ENCODE assay signal across 9 cellular contexts in genomic region chr5:160260881-160261815, GRCh38. TPM values are rescaled to one million over a fixed set of nuclear protein-coding genes. Genes with fewer than 3 reads are reported as not detected.
DNase-seq lines count a peak whose midpoint lies in the region; ATAC-seq and TF ChIP-seq lines count a peak whose summit lies in the region.
"Had no signal": no experiment of that assay in that cellular context is flagged by ENCODE, and none has a peak within 500 bp of the region (broad histone marks: within the 10 kb centered on the region; RNA-seq: fewer than 3 reads in every experiment).

No MANE protein-coding gene starts in this region.

- H2BK12ac ChIP-seq in mesenchymal stem cell (ENCODE audit: low read length in 2 of 2) = peak overlapping the region in 1 of 2 experiments; percentile 52

- peaks cover 13% of the 10 kb centered on the region for H3K79me1 ChIP-seq in mesenchymal stem cell (replicated peaks; ENCODE audit: low read length, poor library complexity, severe bottlenecking)

- H3K4me2 ChIP-seq in mesenchymal stem cell (ENCODE audit: low read length, poor library complexity, severe bottlenecking) = peak overlapping the region; percentile 37

- peak overlapping the region; percentile 55 for H4K8ac ChIP-seq in mesenchymal stem cell (ENCODE audit: low read length)

- H3K18ac ChIP-seq in mesenchymal stem cell (ENCODE audit: low read depth in 1 of 2, low read length in 2 of 2) = peak overlapping the region; percentile 16 to 28

- peak overlapping the region in 1 of 2 experiments; percentile 26 for H3K14ac ChIP-seq in mesenchymal stem cell (ENCODE audit: low read length in 2 of 2)

- H2AFZ ChIP-seq in mesenchymal stem cell (ENCODE audit: low read depth, low read length) = no peak overlapping the region

- DNase-seq in D341Med (ENCODE audit: low spot score) (peak; percentile 19), mesenchymal stem cell (peak; percentile 94), DMS79 (lab: John Stamatoyannopoulos, UW) (no peak)
- no peak for DNase-seq in activated T-cell treated with anti-CD3 and anti-CD28 coated beads, Interleukin-2, amount 50 U/mL, for 1 hour
- no peak for DNase-seq in activated effector memory CD4-positive, alpha-beta T cell treated with Interleukin-2 at 50 U/mL for 16 hours
- DNase-seq: activated T-cell treated with anti-CD3 and anti-CD28 coated beads, Interleukin-2, amount 50 U/mL, for 72 hours had no signal

- no peaks in the 10 kb centered on the region for H3K9me3 ChIP-seq in mesenchymal stem cell (ENCODE audit: control insufficient read depth, low read length)

- no peak overlapping the region for H3K23ac ChIP-seq in mesenchymal stem cell (ENCODE audit: low read length in 2 of 2)

- H3K9ac ChIP-seq in mesenchymal stem cell (ENCODE audit: low read length) = no peak overlapping the region

- peaks cover 0 to 12% of the 10 kb centered on the region in 2 experiments for H3K36me3 ChIP-seq in mesenchymal stem cell (ENCODE audit: control insufficient read depth in 1 of 2, insufficient read depth in 2 of 2, low read depth in 1 of 2, low read length in 2 of 2)

- H3K4me1 ChIP-seq in mesenchymal stem cell (ENCODE audit: control insufficient read depth, insufficient read depth, low read depth, low read length) = peaks cover 22% of the 10 kb centered on the region

- TF ChIP-seq CTCF in WI38 (IDR thresholded peaks at IDR 0.05; ENCODE audit: low read depth, low read length) = no peak

- H3K4me3 ChIP-seq in WI38 (ENCODE audit: low read depth, low read length) = 0 out of 2 replicates have a peak overlapping the region, but pooled peaks have one; percentile 6
- H3K4me3 ChIP-seq in mesenchymal stem cell (ENCODE audit: insufficient read depth in 1 of 2, low read depth in 1 of 2, low read length in 2 of 2) = no peak overlapping the region

- H2AK5ac ChIP-seq in mesenchymal stem cell (ENCODE audit: low read length, severe bottlenecking) = peak overlapping the region; percentile 69

- 57% methylated on average over 21 of the region's 22 CpGs for WGBS in mesenchymal stem cell

- peaks cover 0 to 31% of the 10 kb centered on the region in 2 experiments for H3K27me3 ChIP-seq in mesenchymal stem cell (ENCODE audit: control insufficient read depth in 1 of 2, insufficient read depth in 1 of 2, low read length in 2 of 2)

- peak; percentile 59 for ATAC-seq in HG02798 (IDR thresholded peaks at IDR 0.05; ENCODE audit: poor library complexity, unreplicated experiment)
- no peak for ATAC-seq in GM18517 (IDR thresholded peaks at IDR 0.05; ENCODE audit: unreplicated experiment)

- no peak overlapping the region for H2BK120ac ChIP-seq in mesenchymal stem cell (ENCODE audit: low read depth, low read length)

- H2BK15ac ChIP-seq in mesenchymal stem cell (ENCODE audit: low read depth, poor library complexity, severe bottlenecking) = no peak overlapping the region

- peak overlapping the region in 1 of 2 experiments; percentile 61 for H3K4ac ChIP-seq in mesenchymal stem cell (ENCODE audit: low read depth in 1 of 2, low read length in 2 of 2)

- peak overlapping the region; percentile 28 for H3K27ac ChIP-seq in mesenchymal stem cell (ENCODE audit: low read length, poor library complexity, severe bottlenecking)

- no peak overlapping the region for H2BK5ac ChIP-seq in mesenchymal stem cell (ENCODE audit: low read depth, low read length, poor library complexity, severe bottlenecking)

- H4K91ac ChIP-seq in mesenchymal stem cell (ENCODE audit: low read length) = peak overlapping the region; percentile 56

RNA-seq across cellular contexts. Expression of gene FABP6, which starts 31.8 kb away (rescaled TPM):
- polyA plus RNA-seq in mesenchymal stem cell (2013, experiment 1 of 2) = not detected
- 0.10 TPM for polyA plus RNA-seq in mesenchymal stem cell (2013, experiment 2 of 2)

RNA-seq across cellular contexts. Expression of gene CCNJL, which starts 51.2 kb away (rescaled TPM):
- polyA plus RNA-seq in mesenchymal stem cell (2013, experiment 1 of 2) = 10.2 TPM
- 9.4 TPM for polyA plus RNA-seq in mesenchymal stem cell (2013, experiment 2 of 2)

Comparison
In these comparisons a context has a peak if more than half of its experiments do, and no peak if none do; other contexts are left out.
1. DNase-seq: peak in D341Med (single experiment) and mesenchymal stem cell (single experiment); none in activated T-cell treated with anti-CD3 and anti-CD28 coated beads, Interleukin-2, amount 50 U/mL, for 1 hour (single experiment), DMS79 (single experiment) and activated effector memory CD4-positive, alpha-beta T cell treated with Interleukin-2 at 50 U/mL for 16 hours (single experiment).